In genomic region chr16:73172621-73173312, GRCh38 we compare ENCODE assay signal across 9 cellular contexts.
A peak's percentile ranks its signal among the peaks of the same experiment; 100 is the strongest.
DNase-seq lines count a peak whose midpoint lies in the region; TF ChIP-seq lines count a peak whose summit lies in the region.
"Had no signal": no experiment of that assay in that cellular context is flagged by ENCODE, and none has a peak within 500 bp of the region (broad histone marks: within the 10 kb centered on the region; RNA-seq: fewer than 3 reads in every experiment).

No MANE protein-coding gene starts in this region.

- peak; percentile 85 for DNase-seq in DMS 273 treated with DMSO at 0.1 percent for 48 hours (lab: John Stamatoyannopoulos, UW)
- peak; percentile 56 for DNase-seq in NCI-H226
- no peak for DNase-seq in cortex of kidney (lab: John Stamatoyannopoulos, UW)
- DNase-seq in GM10248 (ENCODE audit: extremely low spot score) = no peak
- no peak for DNase-seq in activated naive CD4-positive, alpha-beta T cell treated with anti-CD3 and anti-CD28 coated beads, Interleukin-2, amount 10 ng/mL, durations not matched to agents 7 days and 5 days
- DNase-seq in activated CD4-positive, alpha-beta T cell treated with anti-CD3 and anti-CD28 coated beads, Interleukin-2, amount 10 ng/mL, durations not matched to agents 7 days and 5 days = no peak

- no peaks in the 10 kb centered on the region for H3K27me3 ChIP-seq in ectodermal cell (ENCODE audit: control insufficient read depth, insufficient read depth, low read length, poor library complexity, severe bottlenecking)
- H3K27me3 ChIP-seq in muscle layer of colon (ENCODE audit: control insufficient read depth in 1 of 2, insufficient read depth in 2 of 2, low read length in 2 of 2) = no peaks in the 10 kb centered on the region

- no peaks in the 10 kb centered on the region for H3K36me3 Mint-ChIP-seq in activated naive CD4-positive, alpha-beta T cell treated with anti-CD3 and anti-CD28 coated beads, Interleukin-2, amount 10 ng/mL, durations not matched to agents 7 days and 5 days
- H3K36me3 Mint-ChIP-seq in activated CD4-positive, alpha-beta T cell treated with anti-CD3 and anti-CD28 coated beads, Interleukin-2, amount 10 ng/mL, durations not matched to agents 7 days and 5 days (ENCODE audit: low read depth) = no peaks in the 10 kb centered on the region

- no peaks in the 10 kb centered on the region for H3K9me3 ChIP-seq in ectodermal cell (ENCODE audit: control insufficient read depth, low read length)
- no peaks in the 10 kb centered on the region for H3K9me3 ChIP-seq in muscle layer of colon (ENCODE audit: low read length)

- H3K4me3 ChIP-seq in ectodermal cell (ENCODE audit: insufficient read depth, low read depth, low read length) (no peak overlapping the region), muscle layer of colon (ENCODE audit: low read depth in 1 of 2, low read length in 2 of 2) (peak overlapping the region in 1 of 2 donors; percentile 16)

- H3K4me1 ChIP-seq in ectodermal cell (ENCODE audit: control insufficient read depth, insufficient read depth, low read length) = peaks cover 23% of the 10 kb centered on the region
- peaks cover 26% of the 10 kb centered on the region for H3K4me1 ChIP-seq in muscle layer of colon (ENCODE audit: insufficient read depth, low read length)

- H3K4me3 Mint-ChIP-seq in activated naive CD4-positive, alpha-beta T cell treated with anti-CD3 and anti-CD28 coated beads, Interleukin-2, amount 10 ng/mL, durations not matched to agents 7 days and 5 days = no peak overlapping the region
- H3K4me3 Mint-ChIP-seq in activated CD4-positive, alpha-beta T cell treated with anti-CD3 and anti-CD28 coated beads, Interleukin-2, amount 10 ng/mL, durations not matched to agents 7 days and 5 days = no peak overlapping the region

- POLR2A ChIA-PET in GM10248 (lab: Yijun Ruan, JAX) = no interaction called here
- POLR2A ChIA-PET in activated CD4-positive, alpha-beta T cell treated with anti-CD3 and anti-CD28 coated beads, Interleukin-2, amount 10 ng/mL, durations not matched to agents 7 days and 5 days (lab: Charles Lee) = no interaction called here

- CTCF ChIA-PET in GM10248 (lab: Yijun Ruan, JAX) = no interaction called here
- CTCF ChIA-PET in activated naive CD4-positive, alpha-beta T cell treated with anti-CD3 and anti-CD28 coated beads, Interleukin-2, amount 10 ng/mL, durations not matched to agents 7 days and 5 days (lab: Charles Lee) = no interaction called here
- CTCF ChIA-PET in activated CD4-positive, alpha-beta T cell treated with anti-CD3 and anti-CD28 coated beads, Interleukin-2, amount 10 ng/mL, durations not matched to agents 7 days and 5 days (lab: Charles Lee) = no interaction called here

- H3K27ac ChIP-seq in ectodermal cell (ENCODE audit: insufficient read depth, low read depth, low read length, poor library complexity, severe bottlenecking) (peak overlapping the region; percentile 12), muscle layer of colon (ENCODE audit: low read depth, low read length) (peak overlapping the region; percentile 22)
- H3K27ac ChIP-seq: epithelial cell of prostate had no signal

- no peaks in the 10 kb centered on the region for H3K27me3 Mint-ChIP-seq in activated naive CD4-positive, alpha-beta T cell treated with anti-CD3 and anti-CD28 coated beads, Interleukin-2, amount 10 ng/mL, durations not matched to agents 7 days and 5 days
- H3K27me3 Mint-ChIP-seq in activated CD4-positive, alpha-beta T cell treated with anti-CD3 and anti-CD28 coated beads, Interleukin-2, amount 10 ng/mL, durations not matched to agents 7 days and 5 days = peaks cover 4% of the 10 kb centered on the region

- H3K36me3 ChIP-seq in ectodermal cell (ENCODE audit: control insufficient read depth, insufficient read depth, low read length) (no peaks in the 10 kb centered on the region), muscle layer of colon (ENCODE audit: insufficient read depth, low read length) (no peaks in the 10 kb centered on the region)

- no peak overlapping the region for H3K9ac ChIP-seq in muscle layer of colon (ENCODE audit: low read length)

- TF ChIP-seq CTCF in GM10248 (IDR thresholded peaks at IDR 0.05; ENCODE audit: control extremely low read depth, extremely low read depth, low read depth, missing control alignments) = no peak

- H3K27ac Mint-ChIP-seq in activated naive CD4-positive, alpha-beta T cell treated with anti-CD3 and anti-CD28 coated beads, Interleukin-2, amount 10 ng/mL, durations not matched to agents 7 days and 5 days = no peak overlapping the region
- no peak overlapping the region for H3K27ac Mint-ChIP-seq in activated CD4-positive, alpha-beta T cell treated with anti-CD3 and anti-CD28 coated beads, Interleukin-2, amount 10 ng/mL, durations not matched to agents 7 days and 5 days

- no peaks in the 10 kb centered on the region for H3K4me1 Mint-ChIP-seq in activated naive CD4-positive, alpha-beta T cell treated with anti-CD3 and anti-CD28 coated beads, Interleukin-2, amount 10 ng/mL, durations not matched to agents 7 days and 5 days
- no peaks in the 10 kb centered on the region for H3K4me1 Mint-ChIP-seq in activated CD4-positive, alpha-beta T cell treated with anti-CD3 and anti-CD28 coated beads, Interleukin-2, amount 10 ng/mL, durations not matched to agents 7 days and 5 days

- WGBS in ectodermal cell, 2 experiments = 38 to 41% methylated on average over 11 to 12 of the region's 12 CpGs

- no peaks in the 10 kb centered on the region for H3K9me3 Mint-ChIP-seq in activated naive CD4-positive, alpha-beta T cell treated with anti-CD3 and anti-CD28 coated beads, Interleukin-2, amount 10 ng/mL, durations not matched to agents 7 days and 5 days
- no peaks in the 10 kb centered on the region for H3K9me3 Mint-ChIP-seq in activated CD4-positive, alpha-beta T cell treated with anti-CD3 and anti-CD28 coated beads, Interleukin-2, amount 10 ng/mL, durations not matched to agents 7 days and 5 days

Comparison
In these comparisons a context has a peak if more than half of its experiments do, and no peak if none do; other contexts are left out.
1. DNase-seq: peak in DMS 273 treated with DMSO at 0.1 percent for 48 hours (single experiment) and NCI-H226 (single experiment); none in cortex of kidney (single experiment), GM10248 (single experiment), activated naive CD4-positive, alpha-beta T cell treated with anti-CD3 and anti-CD28 coated beads, Interleukin-2, amount 10 ng/mL, durations not matched to agents 7 days and 5 days (single experiment) and activated CD4-positive, alpha-beta T cell treated with anti-CD3 and anti-CD28 coated beads, Interleukin-2, amount 10 ng/mL, durations not matched to agents 7 days and 5 days (single experiment).